ENCODE assay signal across 1 cellular context in genomic region chr17:58541249-58541648, GRCh38.
TF ChIP-seq lines count a peak whose summit lies in the region.

No MANE protein-coding gene starts in this region.

TF ChIP-seq in IMR-90, 13 proteins besides CTCF, POLR2A, EP300 and RAD21 (continued from another document):
- TF ChIP-seq, protein P1, sequence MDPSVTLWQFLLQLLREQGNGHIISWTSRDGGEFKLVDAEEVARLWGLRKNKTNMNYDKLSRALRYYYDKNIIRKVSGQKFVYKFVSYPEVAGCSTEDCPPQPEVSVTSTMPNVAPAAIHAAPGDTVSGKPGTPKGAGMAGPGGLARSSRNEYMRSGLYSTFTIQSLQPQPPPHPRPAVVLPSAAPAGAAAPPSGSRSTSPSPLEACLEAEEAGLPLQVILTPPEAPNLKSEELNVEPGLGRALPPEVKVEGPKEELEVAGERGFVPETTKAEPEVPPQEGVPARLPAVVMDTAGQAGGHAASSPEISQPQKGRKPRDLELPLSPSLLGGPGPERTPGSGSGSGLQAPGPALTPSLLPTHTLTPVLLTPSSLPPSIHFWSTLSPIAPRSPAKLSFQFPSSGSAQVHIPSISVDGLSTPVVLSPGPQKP (IDR thresholded peaks at IDR 0.05; ENCODE audit: borderline replicate concordance, low read depth, low read length): no peak
- no peak for TF ChIP-seq RCOR1 (IDR thresholded peaks at IDR 0.05; ENCODE audit: insufficient replicate concordance, low read length)
- TF ChIP-seq BHLHE40 (IDR thresholded peaks at IDR 0.05; ENCODE audit: low read depth, low read length): no peak
- TF ChIP-seq SMC3 (IDR thresholded peaks at IDR 0.05; ENCODE audit: low read depth, low read length): no peak
- TF ChIP-seq, protein P2, sequence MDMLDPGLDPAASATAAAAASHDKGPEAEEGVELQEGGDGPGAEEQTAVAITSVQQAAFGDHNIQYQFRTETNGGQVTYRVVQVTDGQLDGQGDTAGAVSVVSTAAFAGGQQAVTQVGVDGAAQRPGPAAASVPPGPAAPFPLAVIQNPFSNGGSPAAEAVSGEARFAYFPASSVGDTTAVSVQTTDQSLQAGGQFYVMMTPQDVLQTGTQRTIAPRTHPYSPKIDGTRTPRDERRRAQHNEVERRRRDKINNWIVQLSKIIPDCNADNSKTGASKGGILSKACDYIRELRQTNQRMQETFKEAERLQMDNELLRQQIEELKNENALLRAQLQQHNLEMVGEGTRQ (IDR thresholded peaks at IDR 0.05; ENCODE audit: low read depth, low read length): no peak
- no peak for TF ChIP-seq MXI1 (IDR thresholded peaks at IDR 0.05; ENCODE audit: borderline replicate concordance, low read depth, low read length)
- no peak for TF ChIP-seq MAZ (IDR thresholded peaks at IDR 0.05; ENCODE audit: borderline replicate concordance, low read depth, low read length)
- no peak for TF ChIP-seq FOS (IDR thresholded peaks at IDR 0.05; ENCODE audit: low read depth, low read length)
- no peak for TF ChIP-seq CEBPB (IDR thresholded peaks at IDR 0.05; ENCODE audit: low read depth, low read length)
- no peak for TF ChIP-seq RFX5 (IDR thresholded peaks at IDR 0.05; ENCODE audit: low read depth, low read length)
- TF ChIP-seq CHD1 (IDR thresholded peaks at IDR 0.05; ENCODE audit: low read depth, low read length): no peak
- no peak for TF ChIP-seq NFE2L2 (IDR thresholded peaks at IDR 0.05; ENCODE audit: low read depth, low read length)
